18 cellular contexts compared by ENCODE assay signal in the genomic region with DNA sequence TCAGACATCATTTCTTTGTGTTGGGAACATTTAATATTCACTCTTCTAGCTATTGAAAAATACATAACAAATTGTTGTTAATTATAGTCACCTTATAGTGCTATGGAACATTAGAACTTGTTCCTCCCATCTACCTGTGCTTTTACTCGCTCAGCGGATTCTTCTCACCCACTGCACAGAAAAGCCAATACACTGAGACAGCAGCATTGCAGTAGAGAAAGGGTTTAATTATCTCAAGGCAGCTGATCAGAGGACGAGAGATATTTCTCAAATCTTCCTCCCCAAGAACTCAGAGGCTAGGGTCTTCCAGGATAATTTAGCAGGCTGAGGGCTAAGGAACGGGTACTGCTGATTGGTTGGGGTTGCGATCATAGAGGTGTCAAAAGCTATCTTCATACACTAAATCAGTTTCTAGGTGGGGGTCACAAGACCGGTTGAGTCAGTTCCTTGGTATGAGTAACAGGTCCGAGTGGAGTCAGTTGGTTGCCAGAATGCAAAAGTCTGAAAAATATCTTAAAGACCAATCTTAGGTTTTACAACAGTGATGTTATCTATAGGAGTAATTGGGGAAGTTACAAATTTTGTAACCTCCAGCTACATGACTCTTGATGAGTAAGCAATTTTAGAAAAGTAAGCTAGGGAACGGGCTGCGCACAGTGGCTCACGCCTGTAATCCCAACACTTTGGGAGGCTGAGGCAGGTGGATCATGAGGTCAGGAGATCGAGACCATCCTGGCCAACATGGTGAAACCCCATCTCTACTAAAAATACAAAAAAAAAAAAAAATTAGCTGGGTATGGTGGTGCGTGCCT.
DNase-seq lines count a peak whose midpoint lies in the region; ATAC-seq and TF ChIP-seq lines count a peak whose summit lies in the region.
"Had no signal": no experiment of that assay in that cellular context is flagged by ENCODE, and none has a peak within 500 bp of the region (broad histone marks: within the 10 kb centered on the region; RNA-seq: fewer than 3 reads in every experiment).

No MANE protein-coding gene starts in this region.

- whole genome bisulfite sequencing in prostate gland, result 88% methylated on average over 12 of the region's 12 CpGs

- peak overlapping the region; percentile 61 for H3K27ac ChIP-seq in neutrophil
- no peak overlapping the region for H3K27ac ChIP-seq in prostate gland

- peak overlapping the region in 1 of 2 experiments; percentile 5 for H3K4me3 ChIP-seq in neutrophil (ENCODE audit: low read depth in 1 of 2, low read length in 1 of 2)
- no peak overlapping the region for H3K4me3 ChIP-seq in prostate gland
- H3K4me3 ChIP-seq: GM23338, MG63 had no signal

- TF ChIP-seq CTCF in neutrophil (IDR thresholded peaks at IDR 0.05) (no peak), prostate gland (IDR thresholded peaks at IDR 0.05) (no peak)

- H3K27me3 ChIP-seq in neutrophil (no peaks in the 10 kb centered on the region), prostate gland (replicated peaks; ENCODE audit: insufficient read depth) (no peaks in the 10 kb centered on the region)
- H3K27me3 ChIP-seq: MG63 had no signal

- POLR2A ChIA-PET in HEK293T (lab: Yijun Ruan, JAX), result no interaction called here

- TF ChIP-seq POLR2A in prostate gland (IDR thresholded peaks at IDR 0.05), result no peak

- peaks cover 12% of the 10 kb centered on the region for H3K36me3 Mint-ChIP-seq in activated naive CD4-positive, alpha-beta T cell treated with anti-CD3 and anti-CD28 coated beads, Interleukin-2, amount 10 ng/mL, durations not matched to agents 7 days and 5 days

- no peak for ATAC-seq in HG03469 (IDR thresholded peaks at IDR 0.05; ENCODE audit: unreplicated experiment)

- no peaks in the 10 kb centered on the region for H3K27me3 Mint-ChIP-seq in activated naive CD4-positive, alpha-beta T cell treated with anti-CD3 and anti-CD28 coated beads, Interleukin-2, amount 10 ng/mL, durations not matched to agents 7 days and 5 days
- H3K27me3 Mint-ChIP-seq: CD4-positive, CD25-positive, alpha-beta regulatory T cell had no signal

- H3K4me3 Mint-ChIP-seq in activated naive CD4-positive, alpha-beta T cell treated with anti-CD3 and anti-CD28 coated beads, Interleukin-2, amount 10 ng/mL, durations not matched to agents 7 days and 5 days, result no peak overlapping the region
- H3K4me3 Mint-ChIP-seq: CD4-positive, CD25-positive, alpha-beta regulatory T cell; GM23338 had no signal

- H3K4me1 ChIP-seq in neutrophil (ENCODE audit: control insufficient read depth in 1 of 2, insufficient read depth in 1 of 2, low read depth in 1 of 2, low read length in 1 of 2) (peaks cover 12 to 20% of the 10 kb centered on the region in 2 experiments), prostate gland (replicated peaks) (no peaks in the 10 kb centered on the region)

- CTCF ChIA-PET in activated naive CD4-positive, alpha-beta T cell treated with anti-CD3 and anti-CD28 coated beads, Interleukin-2, amount 10 ng/mL, durations not matched to agents 7 days and 5 days (lab: Charles Lee), result interaction anchor here (0.7 to 1.6 kb wide), 2 partner anchors 14 to 1001 kb away, joined by 3 to 4 read pairs; no protein-coding TSS in a partner anchor
- CTCF ChIA-PET in HEK293T (lab: Yijun Ruan, JAX), result no interaction called here

- no peaks in the 10 kb centered on the region for H3K36me3 ChIP-seq in neutrophil
- H3K36me3 ChIP-seq in prostate gland, result no peaks in the 10 kb centered on the region

- intact Hi-C loops in prostate gland (cut with DNase I), result no loop called here

- no peak for DNase-seq in activated naive CD4-positive, alpha-beta T cell treated with anti-CD3 and anti-CD28 coated beads, Interleukin-2, amount 10 ng/mL, durations not matched to agents 7 days and 5 days
- DNase-seq in activated naive CD4-positive, alpha-beta T cell treated with anti-CD3 and anti-CD28 coated beads, Interleukin-2, amount 50 U/mL, for 16 hours, result no peak
- DNase-seq in HT1080 (ENCODE audit: low read depth) (peak; percentile 9), OCI-M1 (lab: John Stamatoyannopoulos, UW) (peak; percentile 10), prostate gland (ENCODE audit: low spot score) (no peak), HEK293T (ENCODE audit: extremely low spot score) (no peak)
- DNase-seq: CD4-positive, CD25-positive, alpha-beta regulatory T cell; DMS79; KG1; MG63; NCI-H1436 treated with DMSO at 0.1 percent for 48 hours; NCI-H2081 treated with DMSO at 0.1 percent for 48 hours; NCI-H2227 treated with DMSO at 0.1 percent for 48 hours; NCI-H524 treated with DMSO at 0.1 percent for 48 hours; SK-N-SH had no signal

- peaks cover 4% of the 10 kb centered on the region for H3K4me1 Mint-ChIP-seq in activated naive CD4-positive, alpha-beta T cell treated with anti-CD3 and anti-CD28 coated beads, Interleukin-2, amount 10 ng/mL, durations not matched to agents 7 days and 5 days

- H3K9me3 Mint-ChIP-seq in activated naive CD4-positive, alpha-beta T cell treated with anti-CD3 and anti-CD28 coated beads, Interleukin-2, amount 10 ng/mL, durations not matched to agents 7 days and 5 days, result peaks cover 14% of the 10 kb centered on the region

- H3K9me3 ChIP-seq in neutrophil, result no peaks in the 10 kb centered on the region
- no peaks in the 10 kb centered on the region for H3K9me3 ChIP-seq in prostate gland

- H3K27ac Mint-ChIP-seq in activated naive CD4-positive, alpha-beta T cell treated with anti-CD3 and anti-CD28 coated beads, Interleukin-2, amount 10 ng/mL, durations not matched to agents 7 days and 5 days, result peak overlapping the region; percentile 12
- H3K27ac Mint-ChIP-seq: CD4-positive, CD25-positive, alpha-beta regulatory T cell; GM23338 had no signal

TF ChIP-seq in HEK293T, 16 proteins besides CTCF, POLR2A, EP300 and RAD21:
- no peak for TF ChIP-seq FOXM1 (IDR thresholded peaks at IDR 0.05; ENCODE audit: borderline replicate concordance)
- TF ChIP-seq CTBP1 (IDR thresholded peaks at IDR 0.05; ENCODE audit: borderline replicate concordance), result no peak
- no peak for TF ChIP-seq FOXA1 (IDR thresholded peaks at IDR 0.05)
- no peak for TF ChIP-seq ARNT (IDR thresholded peaks at IDR 0.05)
- TF ChIP-seq BHLHE40 (IDR thresholded peaks at IDR 0.05; ENCODE audit: borderline replicate concordance), result no peak
- no peak for TF ChIP-seq TARDBP (IDR thresholded peaks at IDR 0.05)
- TF ChIP-seq SUZ12 (IDR thresholded peaks at IDR 0.05), result no peak
- TF ChIP-seq L3MBTL2 (conservative IDR thresholded peaks at IDR 0.05), result no peak
- TF ChIP-seq HDGF (IDR thresholded peaks at IDR 0.05; ENCODE audit: borderline replicate concordance), result no peak
- TF ChIP-seq SP1 (IDR thresholded peaks at IDR 0.05), result no peak
- no peak for TF ChIP-seq FOXK2 (IDR thresholded peaks at IDR 0.05)
- TF ChIP-seq ELF4 (IDR thresholded peaks at IDR 0.05), result no peak

Comparison
In these comparisons a context has a peak if more than half of its experiments do, and no peak if none do; other contexts are left out.
1. DNase-seq: peak in HT1080 (single experiment) and OCI-M1 (single experiment); none in activated naive CD4-positive, alpha-beta T cell treated with anti-CD3 and anti-CD28 coated beads, Interleukin-2, amount 10 ng/mL, durations not matched to agents 7 days and 5 days (single experiment), activated naive CD4-positive, alpha-beta T cell treated with anti-CD3 and anti-CD28 coated beads, Interleukin-2, amount 50 U/mL, for 16 hours (single experiment), prostate gland (single experiment) and HEK293T (single experiment).